In genomic region chr13:34750078-34750703, GRCh38 we compare ENCODE assay signal across 8 cellular contexts.
DNase-seq lines count a peak whose midpoint lies in the region; ATAC-seq and TF ChIP-seq lines count a peak whose summit lies in the region.

No MANE protein-coding gene starts in this region.

- WGBS in HUES64: 52% methylated on average over 16 of the region's 17 CpGs

- H3K27ac ChIP-seq in HUES64 (ENCODE audit: low read depth, low read length): no peak overlapping the region
- H3K27ac ChIP-seq in muscle layer of duodenum (ENCODE audit: low read length): no peak overlapping the region

- peak; percentile 44 for ATAC-seq in GM19468 (IDR thresholded peaks at IDR 0.05; ENCODE audit: extremely low read depth, unreplicated experiment)
- no peak for ATAC-seq in HG03469 (IDR thresholded peaks at IDR 0.05; ENCODE audit: unreplicated experiment)

- no peak overlapping the region for H3K9ac ChIP-seq in HUES64 (ENCODE audit: low read depth, low read length)

- H3K9me3 ChIP-seq in HUES64 (ENCODE audit: insufficient read depth, low read depth, low read length) (no peaks in the 10 kb centered on the region), muscle layer of duodenum (ENCODE audit: control insufficient read depth in 1 of 2, low read length in 2 of 2) (no peaks in the 10 kb centered on the region)

- peak overlapping the region; percentile 47 for H3K4me3 ChIP-seq in HUES64 (ENCODE audit: low read length)
- peak overlapping the region; percentile 29 for H3K4me3 ChIP-seq in choroid plexus epithelial cell (ENCODE audit: low read depth, low read length)
- H3K4me3 ChIP-seq in muscle layer of duodenum (ENCODE audit: low read depth in 1 of 2, low read length in 2 of 2): peak overlapping the region; percentile 47 to 55

- DNase-seq in choroid plexus epithelial cell (ENCODE audit: low read depth) (peak; percentile 4), KG1 (lab: John Stamatoyannopoulos, UW) (no peak), HT-29 (ENCODE audit: low spot score) (no peak)
- no peak for DNase-seq in activated naive CD4-positive, alpha-beta T cell (lab: John Stamatoyannopoulos, UW)

- H3K36me3 ChIP-seq in HUES64 (ENCODE audit: insufficient read depth, low read length): no peaks in the 10 kb centered on the region
- H3K36me3 ChIP-seq in muscle layer of duodenum (ENCODE audit: control insufficient read depth in 1 of 2, insufficient read depth in 2 of 2, low read length in 2 of 2): no peaks in the 10 kb centered on the region

- no peak for TF ChIP-seq CTCF in choroid plexus epithelial cell (conservative IDR thresholded peaks at IDR 0.05; ENCODE audit: low read depth, low read length)

- H3K4me1 ChIP-seq in HUES64 (ENCODE audit: insufficient read depth, low read length) (peaks cover 23% of the 10 kb centered on the region), muscle layer of duodenum (ENCODE audit: control insufficient read depth in 1 of 2, insufficient read depth in 2 of 2, low read length in 2 of 2) (no peaks in the 10 kb centered on the region)

- no peaks in the 10 kb centered on the region for H3K27me3 ChIP-seq in HUES64 (ENCODE audit: insufficient read depth, low read length)
- H3K27me3 ChIP-seq in muscle layer of duodenum (ENCODE audit: low read depth, low read length): no peaks in the 10 kb centered on the region
